In genomic region chr6:7758456-7758855, GRCh38 we compare ENCODE assay signal across 8 cellular contexts.
DNase-seq lines count a peak whose midpoint lies in the region; ATAC-seq and TF ChIP-seq lines count a peak whose summit lies in the region.
"Had no signal": no experiment of that assay in that cellular context is flagged by ENCODE, and none has a peak within 500 bp of the region (broad histone marks: within the 10 kb centered on the region; RNA-seq: fewer than 3 reads in every experiment).

No MANE protein-coding gene starts in this region.

- H3K4me3 ChIP-seq in HFF-Myc (replicated peaks; ENCODE audit: low read depth, low read length): no peak overlapping the region
- H3K4me3 ChIP-seq in effector memory CD4-positive, alpha-beta T cell (ENCODE audit: insufficient read depth, low read depth, low read length, poor library complexity, severe bottlenecking): no peak overlapping the region

- no peaks in the 10 kb centered on the region for H3K4me1 ChIP-seq in effector memory CD4-positive, alpha-beta T cell (ENCODE audit: control insufficient read depth, insufficient read depth, low read length, poor library complexity, severe bottlenecking)

- no peaks in the 10 kb centered on the region for H3K27me3 ChIP-seq in effector memory CD4-positive, alpha-beta T cell (replicated peaks; ENCODE audit: control insufficient read depth, insufficient read depth, low read length, poor library complexity, severe bottlenecking)

- H3K36me3 ChIP-seq in effector memory CD4-positive, alpha-beta T cell (ENCODE audit: control insufficient read depth, insufficient read depth, low read length): no peaks in the 10 kb centered on the region

- TF ChIP-seq CTCF in HFF-Myc (IDR thresholded peaks at IDR 0.05; ENCODE audit: low read depth, low read length, missing control alignments): no peak

- no peak for ATAC-seq in GM18498 (IDR thresholded peaks at IDR 0.05; ENCODE audit: unreplicated experiment)

- no peaks in the 10 kb centered on the region for H3K9me3 ChIP-seq in effector memory CD4-positive, alpha-beta T cell (ENCODE audit: control insufficient read depth, low read length)

- H3K27ac ChIP-seq in effector memory CD4-positive, alpha-beta T cell (ENCODE audit: insufficient read depth, low read length, poor library complexity, severe bottlenecking): no peak overlapping the region

- DNase-seq in HFF-Myc (ENCODE audit: extremely low read depth, low read depth) (peak; percentile 29), SW 1271 (lab: John Stamatoyannopoulos, UW) (peak; percentile 7 to 39), fibroblast of the conjunctiva (ENCODE audit: low read depth) (peak; percentile 65), stromal cell of bone marrow (ENCODE audit: low read depth) (peak; percentile 88), activated gamma-delta T cell treated with Interleukin-2 at 50 U/mL for 16 hours (no peak)
- DNase-seq in effector memory CD4-positive, alpha-beta T cell: no peak
- DNase-seq: H9 had no signal

Comparison
In these comparisons a context has a peak if more than half of its experiments do, and no peak if none do; other contexts are left out.
1. DNase-seq: peak in HFF-Myc (single experiment), SW 1271 (2 of 2), fibroblast of the conjunctiva (single experiment) and stromal cell of bone marrow (single experiment); none in effector memory CD4-positive, alpha-beta T cell (0 of 3) and activated gamma-delta T cell treated with Interleukin-2 at 50 U/mL for 16 hours (single experiment).